Comparison of ENCODE assay signal across 26 cellular contexts in the genomic region with DNA sequence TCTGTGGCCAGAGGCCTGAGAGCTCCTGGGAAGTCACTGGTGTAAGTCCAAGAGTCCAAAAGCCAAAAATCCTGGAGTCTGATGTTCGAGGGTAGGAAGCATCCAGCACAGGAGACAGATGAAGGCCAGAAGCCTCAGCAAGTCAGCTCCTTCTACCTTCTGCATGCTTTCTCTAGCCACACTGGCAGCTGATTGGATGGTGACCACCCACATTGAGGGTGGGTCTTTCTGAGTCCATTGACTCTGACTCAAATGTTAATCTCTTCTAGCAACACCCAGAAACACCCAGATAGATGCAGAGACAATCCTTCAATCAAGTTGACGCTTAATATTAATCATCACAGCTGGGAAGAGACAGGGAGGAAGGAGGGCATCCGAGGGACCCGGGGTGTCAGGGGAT.
"Had no signal": no experiment of that assay in that cellular context is flagged by ENCODE, and none has a peak within 500 bp of the region (broad histone marks: within the 10 kb centered on the region; RNA-seq: fewer than 3 reads in every experiment).

No MANE protein-coding gene starts in this region.

- H3K27me3 Mint-ChIP-seq: activated T-cell treated with anti-CD3 and anti-CD28 coated beads, Interleukin-2, amount 50 U/mL, for 24 hours; dendritic cell treated with granulocyte-macrophage colony-stimulating factor and Interleukin-4, amounts not matched to agents 40 ng/mL and 50 ng/mL, for 4 days had no signal

- H3K4me3 ChIP-seq: coronary artery, dorsolateral prefrontal cortex, gastroesophageal sphincter had no signal

- H3K9me3 ChIP-seq: gastroesophageal sphincter had no signal

- H3K9me3 Mint-ChIP-seq: activated CD4-positive, alpha-beta memory T cell treated with anti-CD3 and anti-CD28 coated beads, Interleukin-2, amount 10 ng/mL, durations not matched to agents 7 days and 5 days; activated CD4-positive, alpha-beta T cell treated with anti-CD3 and anti-CD28 coated beads, Interleukin-2, amount 10 ng/mL, durations not matched to agents 7 days and 5 days; activated T-cell treated with anti-CD3 and anti-CD28 coated beads, Interleukin-2, amount 50 U/mL, for 24 hours; central memory CD8-positive, alpha-beta T cell; dendritic cell treated with granulocyte-macrophage colony-stimulating factor and Interleukin-4, amounts not matched to agents 40 ng/mL and 50 ng/mL, for 4 days; endodermal cell had no signal

- H3K4me1 Mint-ChIP-seq: activated CD4-positive, alpha-beta memory T cell treated with anti-CD3 and anti-CD28 coated beads, Interleukin-2, amount 10 ng/mL, durations not matched to agents 7 days and 5 days; activated CD4-positive, alpha-beta T cell treated with anti-CD3 and anti-CD28 coated beads, Interleukin-2, amount 10 ng/mL, durations not matched to agents 7 days and 5 days; central memory CD8-positive, alpha-beta T cell; endodermal cell had no signal

- H3K4me3 Mint-ChIP-seq: activated CD4-positive, alpha-beta memory T cell treated with anti-CD3 and anti-CD28 coated beads, Interleukin-2, amount 10 ng/mL, durations not matched to agents 7 days and 5 days; activated CD4-positive, alpha-beta T cell treated with anti-CD3 and anti-CD28 coated beads, Interleukin-2, amount 10 ng/mL, durations not matched to agents 7 days and 5 days; activated naive CD8-positive, alpha-beta T cell; activated T-cell treated with anti-CD3 and anti-CD28 coated beads, Interleukin-2, amount 50 U/mL, for 24 hours; activated T-cell treated with anti-CD3 and anti-CD28 coated beads, Interleukin-2, amount 50 U/mL, for 72 hours; central memory CD8-positive, alpha-beta T cell; dendritic cell treated with granulocyte-macrophage colony-stimulating factor and Interleukin-4, amounts not matched to agents 40 ng/mL and 50 ng/mL, for 4 days; endodermal cell had no signal

- H3K27me3 ChIP-seq: brain microvascular endothelial cell, dorsolateral prefrontal cortex, gastroesophageal sphincter had no signal

- H3K36me3 Mint-ChIP-seq: activated naive CD8-positive, alpha-beta T cell had no signal

- ATAC-seq: activated T-cell treated with anti-CD3 and anti-CD28 coated beads, Interleukin-2, amount 50 U/mL, for 72 hours; esophagus mucosa; gastroesophageal sphincter had no signal

- H3K27ac ChIP-seq: brain microvascular endothelial cell, coronary artery, dorsolateral prefrontal cortex, gastroesophageal sphincter had no signal

- DNase-seq: activated CD4-positive, alpha-beta memory T cell treated with anti-CD3 and anti-CD28 coated beads, Interleukin-2, amount 10 ng/mL, durations not matched to agents 7 days and 5 days; activated CD4-positive, alpha-beta T cell treated with anti-CD3 and anti-CD28 coated beads for 1 hour; activated CD4-positive, alpha-beta T cell treated with anti-CD3 and anti-CD28 coated beads for 4 hours; activated CD4-positive, alpha-beta T cell treated with anti-CD3 and anti-CD28 coated beads, Interleukin-2, amount 10 ng/mL, durations not matched to agents 7 days and 5 days; activated CD4-positive, alpha-beta T cell treated with anti-CD3 and anti-CD28 coated beads, Interleukin-2, amount 50 U/mL, for 4 hours; activated CD8-positive, alpha-beta memory T cell treated with anti-CD3 and anti-CD28 coated beads, Interleukin-2, amount 50 U/mL, for 48 hours; activated gamma-delta T cell; activated naive CD4-positive, alpha-beta T cell; activated naive CD4-positive, alpha-beta T cell treated with anti-CD3 and anti-CD28 coated beads, Interleukin-2, amount 50 U/mL, for 16 hours; activated T-cell treated with anti-CD3 and anti-CD28 coated beads for 4 hours; activated T-cell treated with anti-CD3 and anti-CD28 coated beads, Interleukin-2, amount 50 U/mL, for 24 hours; activated T-cell treated with anti-CD3 and anti-CD28 coated beads, Interleukin-2, amount 50 U/mL, for 72 hours; amniotic stem cell; anterior cingulate cortex; brain microvascular endothelial cell; dorsolateral prefrontal cortex; effector memory CD4-positive, alpha-beta T cell; endodermal cell; foreskin melanocyte; T-helper 2 cell had no signal

- H3K36me3 ChIP-seq: brain microvascular endothelial cell, gastroesophageal sphincter had no signal

- H3K27ac Mint-ChIP-seq: activated CD4-positive, alpha-beta memory T cell treated with anti-CD3 and anti-CD28 coated beads, Interleukin-2, amount 10 ng/mL, durations not matched to agents 7 days and 5 days; activated CD4-positive, alpha-beta T cell treated with anti-CD3 and anti-CD28 coated beads, Interleukin-2, amount 10 ng/mL, durations not matched to agents 7 days and 5 days; activated naive CD8-positive, alpha-beta T cell; activated T-cell treated with anti-CD3 and anti-CD28 coated beads, Interleukin-2, amount 50 U/mL, for 24 hours; activated T-cell treated with anti-CD3 and anti-CD28 coated beads, Interleukin-2, amount 50 U/mL, for 72 hours; dendritic cell treated with granulocyte-macrophage colony-stimulating factor and Interleukin-4, amounts not matched to agents 40 ng/mL and 50 ng/mL, for 4 days; endodermal cell had no signal
